8 cellular contexts compared by ENCODE assay signal in genomic region chrX:226474-227164, GRCh38. TPM values are rescaled to one million over a fixed set of nuclear protein-coding genes. Genes with fewer than 3 reads are reported as not detected.
DNase-seq lines count a peak whose midpoint lies in the region; ATAC-seq and TF ChIP-seq lines count a peak whose summit lies in the region.
"Not testable (repeated sequence)": the region's sequence is repeated elsewhere in the genome, so short reads cannot be mapped to it uniquely, and the experiment has no call there.

No MANE protein-coding gene starts in this region.

- not testable (repeated sequence) for H3K9me3 ChIP-seq in lung (ENCODE audit: control insufficient read depth in 2 of 2, insufficient read depth in 1 of 2, low read length in 1 of 2); neuronal stem cell (replicated peaks in 1 of 2; ENCODE audit: control insufficient read depth in 2 of 2, insufficient read depth in 1 of 2, low read depth in 1 of 2, low read length in 2 of 2); upper lobe of right lung

- DNase-seq in Jurkat, Clone E6-1 (ENCODE audit: low read depth, low spot score); activated T-cell treated with anti-CD3 and anti-CD28 coated beads, Interleukin-2, amount 50 U/mL, for 72 hours; glutamatergic neuron; lung (ENCODE audit: low spot score); neuronal stem cell (ENCODE audit: low spot score): not testable (repeated sequence)
- DNase-seq in upper lobe of right lung = peak; percentile 46

- not testable (repeated sequence) for H3K18ac ChIP-seq in neuronal stem cell (ENCODE audit: low read length)

- H3K27ac Mint-ChIP-seq in activated T-cell treated with anti-CD3 and anti-CD28 coated beads, Interleukin-2, amount 50 U/mL, for 72 hours; glutamatergic neuron (ENCODE audit: unreplicated experiment): not testable (repeated sequence)

- not testable (repeated sequence) for TF ChIP-seq POLR2A in GM18505 (IDR thresholded peaks at IDR 0.05; ENCODE audit: borderline replicate concordance, extremely low read depth, insufficient read depth, insufficient read length)

- 17 to 76% methylated on average over 9 to 16 of the region's 47 CpGs for WGBS in lung, 2 donors
- no CpG with 5 or more reads among the region's 47 CpGs for WGBS in neuronal stem cell (ENCODE audit: extremely low coverage in 2 of 2, insufficient read length in 2 of 2, insufficient replicate concordance in 1 of 2), 2 donors

- not testable (repeated sequence) for H4K8ac ChIP-seq in neuronal stem cell (ENCODE audit: low read depth, low read length)

- H4K91ac ChIP-seq in neuronal stem cell (ENCODE audit: low read depth, low read length, poor library complexity) = not testable (repeated sequence)

- not testable (repeated sequence) for H2BK12ac ChIP-seq in neuronal stem cell (ENCODE audit: low read length)

- not testable (repeated sequence) for TF ChIP-seq CTCF in glutamatergic neuron (IDR thresholded peaks at IDR 0.05; ENCODE audit: partially characterized antibody, unreplicated experiment); lung (IDR thresholded peaks at IDR 0.05; ENCODE audit: control extremely low read depth, extremely low read depth); upper lobe of right lung (IDR thresholded peaks at IDR 0.05)

- H3K27ac ChIP-seq in lung (ENCODE audit: low read depth in 1 of 2, low read length in 1 of 2); neuronal stem cell (replicated peaks; ENCODE audit: low read length); upper lobe of right lung: not testable (repeated sequence)

- peak overlapping the region; percentile 69 for H2AFZ ChIP-seq in neuronal stem cell (ENCODE audit: low read length)

- H3K4me3 ChIP-seq in Jurkat, Clone E6-1 (ENCODE audit: low read length) = 0 out of 2 replicates have a peak overlapping the region, but pooled peaks have one; percentile 15
- not testable (repeated sequence) for H3K4me3 ChIP-seq in lung, upper lobe of right lung
- H3K4me3 ChIP-seq in neuronal stem cell (ENCODE audit: low read length in 2 of 2) = peak overlapping the region in 1 of 2 donors; percentile 59

- not testable (repeated sequence) for H3K4me1 Mint-ChIP-seq in activated T-cell treated with anti-CD3 and anti-CD28 coated beads, Interleukin-2, amount 50 U/mL, for 72 hours (ENCODE audit: low read depth); glutamatergic neuron (ENCODE audit: low read depth, unreplicated experiment)

- H3K79me1 ChIP-seq in neuronal stem cell (ENCODE audit: low read depth, low read length) = not testable (repeated sequence)

- not testable (repeated sequence) for H3K27me3 Mint-ChIP-seq in activated T-cell treated with anti-CD3 and anti-CD28 coated beads, Interleukin-2, amount 50 U/mL, for 72 hours (ENCODE audit: low read depth); glutamatergic neuron (ENCODE audit: unreplicated experiment)

- not testable (repeated sequence) for H3K23ac ChIP-seq in neuronal stem cell (ENCODE audit: low read depth, low read length, poor library complexity)

- intact Hi-C loops in upper lobe of right lung (cut with DNase I) = not testable (repeated sequence)

- not testable (repeated sequence) for H3K4me2 ChIP-seq in neuronal stem cell (ENCODE audit: insufficient read depth, low read length, poor library complexity, severe bottlenecking)

- not testable (repeated sequence) for H3K36me3 ChIP-seq in lung (ENCODE audit: control insufficient read depth in 2 of 2, insufficient read depth in 2 of 2, low read length in 2 of 2); neuronal stem cell (replicated peaks in 1 of 2; ENCODE audit: control insufficient read depth in 2 of 2, insufficient read depth in 2 of 2, low read length in 2 of 2); upper lobe of right lung

- not testable (repeated sequence) for H3K14ac ChIP-seq in neuronal stem cell (ENCODE audit: low read length)

- H2BK15ac ChIP-seq in neuronal stem cell (ENCODE audit: low read length) = not testable (repeated sequence)

- not testable (repeated sequence) for H3K4ac ChIP-seq in neuronal stem cell (ENCODE audit: low read length)

- H3K9me3 Mint-ChIP-seq in activated T-cell treated with anti-CD3 and anti-CD28 coated beads, Interleukin-2, amount 50 U/mL, for 72 hours; glutamatergic neuron (ENCODE audit: unreplicated experiment): not testable (repeated sequence)

- H3K36me3 Mint-ChIP-seq in activated T-cell treated with anti-CD3 and anti-CD28 coated beads, Interleukin-2, amount 50 U/mL, for 72 hours (ENCODE audit: insufficient read depth in 2 of 2); glutamatergic neuron (ENCODE audit: unreplicated experiment): not testable (repeated sequence)

- peak; percentile 53 for ATAC-seq in GM18505 (IDR thresholded peaks at IDR 0.05; ENCODE audit: unreplicated experiment)
- peak; percentile 53 for ATAC-seq in HG02623 (IDR thresholded peaks at IDR 0.05; ENCODE audit: unreplicated experiment)
- peak; percentile 65 to 74 for ATAC-seq in activated T-cell treated with anti-CD3 and anti-CD28 coated beads, Interleukin-2, amount 50 U/mL, for 72 hours (replicated peaks in 1 of 2)
- peak; percentile 55 for ATAC-seq in lung (ENCODE audit: insufficient read depth, low FRiP score)
- peak; percentile 86 for ATAC-seq in upper lobe of right lung

- not testable (repeated sequence) for H2BK120ac ChIP-seq in neuronal stem cell (ENCODE audit: low read depth, low read length)

- H2BK5ac ChIP-seq in neuronal stem cell (ENCODE audit: low read length) = not testable (repeated sequence)

- H2AK5ac ChIP-seq in neuronal stem cell (ENCODE audit: low read depth, low read length) = not testable (repeated sequence)

- not testable (repeated sequence) for H3K9ac ChIP-seq in neuronal stem cell (ENCODE audit: low read depth, low read length, poor library complexity)

- H3K4me1 ChIP-seq in lung (ENCODE audit: control insufficient read depth in 2 of 2, insufficient read depth in 2 of 2, low read length in 2 of 2); neuronal stem cell (ENCODE audit: control insufficient read depth in 2 of 2, insufficient read depth in 1 of 2, low read depth in 1 of 2, low read length in 2 of 2); upper lobe of right lung: not testable (repeated sequence)

- not testable (repeated sequence) for H3K27me3 ChIP-seq in lung (ENCODE audit: control insufficient read depth, insufficient read depth); neuronal stem cell (ENCODE audit: control insufficient read depth in 3 of 3, insufficient read depth in 3 of 3, low read depth in 1 of 3, low read length in 3 of 3); upper lobe of right lung

- H3K4me3 Mint-ChIP-seq in activated T-cell treated with anti-CD3 and anti-CD28 coated beads, Interleukin-2, amount 50 U/mL, for 72 hours = not testable (repeated sequence)
- peak overlapping the region; percentile 82 for H3K4me3 Mint-ChIP-seq in glutamatergic neuron (ENCODE audit: unreplicated experiment)

RNA-seq across cellular contexts. Expression of gene PLCXD1, which starts 54.6 kb away (rescaled TPM):
- polyA plus RNA-seq in Jurkat, Clone E6-1 (2012; ENCODE audit: insufficient read depth, insufficient read length) = 29.2 TPM
- 10 to 100 TPM; 52.2 to 72.0 TPM for total RNA-seq in activated T-cell treated with anti-CD3 and anti-CD28 coated beads, Interleukin-2, amount 50 U/mL, for 72 hours
- total RNA-seq in glutamatergic neuron (ENCODE audit: unreplicated experiment) = 36.4 TPM
- total RNA-seq in lung = 10 to 100 TPM; 22.2 to 34.2 TPM
- 10 to 100 TPM; 13.4 to 41.5 TPM for polyA plus RNA-seq in lung
- polyA plus RNA-seq in neuronal stem cell (2013, experiment 1 of 2) = 32.6 TPM
- polyA plus RNA-seq in neuronal stem cell (2013, experiment 2 of 2) = 33.7 TPM
- total RNA-seq in upper lobe of right lung = 34.4 TPM
